17 cellular contexts compared by ENCODE assay signal in genomic region chr1:101005871-101006270, GRCh38. TPM values are rescaled to one million over a fixed set of nuclear protein-coding genes. Genes with fewer than 3 reads are reported as not detected.
DNase-seq lines count a peak whose midpoint lies in the region; ATAC-seq and TF ChIP-seq lines count a peak whose summit lies in the region.
"Had no signal": no experiment of that assay in that cellular context is flagged by ENCODE, and none has a peak within 500 bp of the region (broad histone marks: within the 10 kb centered on the region; RNA-seq: fewer than 3 reads in every experiment).

No MANE protein-coding gene starts in this region.

- peak overlapping the region; percentile 70 for H3K27ac Mint-ChIP-seq in activated naive CD8-positive, alpha-beta T cell treated with anti-CD3 and anti-CD28 coated beads, Interleukin-2, amount 50 U/mL, for 24 hours
- H3K27ac Mint-ChIP-seq in osteocyte (ENCODE audit: unreplicated experiment) = peak overlapping the region; percentile 31
- no peak overlapping the region for H3K27ac Mint-ChIP-seq in type B pancreatic cell
- H3K27ac Mint-ChIP-seq: nephron progenitor cell had no signal

- peaks cover 56% of the 10 kb centered on the region for H3K4me1 Mint-ChIP-seq in activated naive CD8-positive, alpha-beta T cell treated with anti-CD3 and anti-CD28 coated beads, Interleukin-2, amount 50 U/mL, for 24 hours
- peaks cover 38% of the 10 kb centered on the region for H3K4me1 Mint-ChIP-seq in osteocyte (ENCODE audit: unreplicated experiment)
- no peaks in the 10 kb centered on the region for H3K4me1 Mint-ChIP-seq in type B pancreatic cell (ENCODE audit: unreplicated experiment)
- H3K4me1 Mint-ChIP-seq: nephron progenitor cell had no signal

- DNase-seq in activated naive CD4-positive, alpha-beta T cell treated with Interleukin-2 at 50 U/mL for 16 hours = peak; percentile 12
- DNase-seq in activated naive CD4-positive, alpha-beta T cell treated with anti-CD3 and anti-CD28 coated beads, Interleukin-2, amount 50 U/mL, for 16 hours = no peak
- DNase-seq in HCEC 1CT (peak; percentile 27), osteocyte (ENCODE audit: extremely low spot score, unreplicated experiment) (no peak), hypothalamus (lab: John Stamatoyannopoulos, UW) (no peak), aorta (no peak), type B pancreatic cell (ENCODE audit: extremely low spot score, unreplicated experiment) (no peak)
- DNase-seq in activated naive CD8-positive, alpha-beta T cell treated with anti-CD3 and anti-CD28 coated beads, Interleukin-2, amount 50 U/mL, for 24 hours = no peak
- DNase-seq: activated CD8-positive, alpha-beta memory T cell treated with anti-CD3 and anti-CD28 coated beads, Interleukin-2, amount 50 U/mL, for 48 hours; erythroblast; mammary epithelial cell; NCI-H226; nephron progenitor cell; NK-92 treated with Interleukin-12 subunit alpha and Interleukin-12 subunit beta, amount 100 ng/mL, for 24 hours; RPMI8226 had no signal

- no peak overlapping the region for H3K4me3 Mint-ChIP-seq in activated naive CD8-positive, alpha-beta T cell treated with anti-CD3 and anti-CD28 coated beads, Interleukin-2, amount 50 U/mL, for 24 hours
- H3K4me3 Mint-ChIP-seq in osteocyte (ENCODE audit: unreplicated experiment) = no peak overlapping the region
- no peak overlapping the region for H3K4me3 Mint-ChIP-seq in type B pancreatic cell
- H3K4me3 Mint-ChIP-seq: nephron progenitor cell had no signal

- peaks cover 63% of the 10 kb centered on the region for H3K36me3 Mint-ChIP-seq in activated naive CD8-positive, alpha-beta T cell treated with anti-CD3 and anti-CD28 coated beads, Interleukin-2, amount 50 U/mL, for 24 hours (ENCODE audit: low read depth)
- H3K36me3 Mint-ChIP-seq in osteocyte (ENCODE audit: unreplicated experiment) = peaks cover 19% of the 10 kb centered on the region
- peaks cover 27% of the 10 kb centered on the region for H3K36me3 Mint-ChIP-seq in type B pancreatic cell

- H3K4me1 ChIP-seq in aorta (ENCODE audit: control insufficient read depth in 1 of 2, insufficient read depth in 2 of 2, low read length in 2 of 2) = peaks cover 5 to 12% of the 10 kb centered on the region in 2 donors

- H3K27me3 Mint-ChIP-seq in activated naive CD8-positive, alpha-beta T cell treated with anti-CD3 and anti-CD28 coated beads, Interleukin-2, amount 50 U/mL, for 24 hours = no peaks in the 10 kb centered on the region
- H3K27me3 Mint-ChIP-seq in osteocyte (ENCODE audit: unreplicated experiment) = no peaks in the 10 kb centered on the region
- no peaks in the 10 kb centered on the region for H3K27me3 Mint-ChIP-seq in type B pancreatic cell

- no peak for TF ChIP-seq CTCF in osteocyte (IDR thresholded peaks at IDR 0.05)
- no peak for TF ChIP-seq CTCF in type B pancreatic cell (conservative IDR thresholded peaks at IDR 0.05)

- no peak overlapping the region for H3K27ac ChIP-seq in aorta (ENCODE audit: low read depth in 1 of 2, low read length in 2 of 2)
- H3K27ac ChIP-seq: ascending aorta, coronary artery had no signal

- WGBS in aorta, 2 donors = 98% methylated on average over 4 of the region's 4 CpGs

- H3K4me3 ChIP-seq in aorta (ENCODE audit: low read length in 2 of 2) = no peak overlapping the region
- H3K4me3 ChIP-seq: ascending aorta, coronary artery had no signal

- no peaks in the 10 kb centered on the region for H3K36me3 ChIP-seq in aorta (ENCODE audit: control insufficient read depth in 1 of 2, insufficient read depth in 2 of 2, low read length in 1 of 2)

- H3K9me3 ChIP-seq in aorta (ENCODE audit: control insufficient read depth, low read length) = no peaks in the 10 kb centered on the region
- H3K9me3 ChIP-seq: ascending aorta had no signal

- no peaks in the 10 kb centered on the region for H3K27me3 ChIP-seq in aorta (ENCODE audit: control insufficient read depth in 1 of 2, insufficient read depth in 2 of 2, low read length in 1 of 2)
- H3K27me3 ChIP-seq: ascending aorta had no signal

- peaks cover 8% of the 10 kb centered on the region for H3K9me3 Mint-ChIP-seq in activated naive CD8-positive, alpha-beta T cell treated with anti-CD3 and anti-CD28 coated beads, Interleukin-2, amount 50 U/mL, for 24 hours
- H3K9me3 Mint-ChIP-seq in osteocyte (ENCODE audit: unreplicated experiment) = no peaks in the 10 kb centered on the region
- H3K9me3 Mint-ChIP-seq in type B pancreatic cell = no peaks in the 10 kb centered on the region
- H3K9me3 Mint-ChIP-seq: nephron progenitor cell had no signal

- intact Hi-C loops in aorta (cut with DNase I) = no loop called here

- peak; percentile 53 for ATAC-seq in activated naive CD8-positive, alpha-beta T cell treated with anti-CD3 and anti-CD28 coated beads, Interleukin-2, amount 50 U/mL, for 24 hours
- no peak for ATAC-seq in aorta (ENCODE audit: low FRiP score)

RNA-seq across cellular contexts. Expression of gene DPH5, which starts 19.7 kb away (rescaled TPM):
- total RNA-seq in osteocyte = 49.1 and 51.7 TPM in 2 replicates
- 10 to 100 TPM in 1 of 2 donors, 1 to 10 TPM in 1; 8.6 to 17.0 TPM for total RNA-seq in aorta
- 10 to 100 TPM; 18.4 to 30.7 TPM for polyA plus RNA-seq in aorta
- 37.7 and 62.0 TPM in 2 replicates for total RNA-seq in type B pancreatic cell (ENCODE audit: low replicate concordance)

Comparison
In these comparisons a context has a peak if more than half of its experiments do, and no peak if none do; other contexts are left out.
1. DNase-seq: peak in activated naive CD4-positive, alpha-beta T cell treated with Interleukin-2 at 50 U/mL for 16 hours (single experiment) and HCEC 1CT (single experiment); none in activated naive CD4-positive, alpha-beta T cell treated with anti-CD3 and anti-CD28 coated beads, Interleukin-2, amount 50 U/mL, for 16 hours (single experiment), activated naive CD8-positive, alpha-beta T cell treated with anti-CD3 and anti-CD28 coated beads, Interleukin-2, amount 50 U/mL, for 24 hours (single experiment), osteocyte (single experiment), hypothalamus (0 of 51), aorta (0 of 2) and type B pancreatic cell (single experiment).